In the genomic region with DNA sequence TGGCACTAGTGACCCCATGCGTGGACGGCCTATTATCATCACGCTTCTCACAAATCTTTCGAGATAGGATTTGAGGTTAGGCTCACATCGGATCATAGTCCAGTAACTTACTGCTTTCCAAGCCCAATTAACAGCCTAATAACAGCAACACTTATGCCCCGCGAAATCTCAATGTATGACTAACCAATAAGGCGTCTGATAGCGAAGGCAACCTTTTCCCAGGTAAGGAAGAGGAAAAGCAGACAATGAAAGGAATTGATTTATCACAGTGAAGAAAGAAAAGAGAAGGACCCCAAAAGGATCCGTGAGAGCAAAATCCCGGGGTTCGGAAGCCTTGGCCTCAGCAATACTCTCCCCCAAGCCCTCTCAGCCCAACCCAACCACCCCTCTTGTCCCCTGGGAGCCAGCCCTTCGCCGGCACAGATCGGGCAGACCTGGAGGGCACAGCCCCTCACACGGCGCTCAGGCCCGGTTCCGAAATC, we compare ENCODE assay signal across 8 cellular contexts. TPM values are rescaled to one million over a fixed set of nuclear protein-coding genes. Genes with fewer than 3 reads are reported as not detected.
A peak's percentile ranks its signal among the peaks of the same experiment; 100 is the strongest.
DNase-seq lines count a peak whose midpoint lies in the region; ATAC-seq and TF ChIP-seq lines count a peak whose summit lies in the region.

No MANE protein-coding gene starts in this region.

- no peaks in the 10 kb centered on the region for H3K9me3 ChIP-seq in CD8-positive, alpha-beta memory T cell (ENCODE audit: low read length)
- no peaks in the 10 kb centered on the region for H3K9me3 ChIP-seq in iPS-18c (ENCODE audit: control insufficient read depth, insufficient read depth, low read length)
- H3K9me3 ChIP-seq in spleen: no peaks in the 10 kb centered on the region

- TF ChIP-seq POLR2A in spleen (IDR thresholded peaks at IDR 0.05): no peak

- DNase-seq in CD8-positive, alpha-beta memory T cell: no peak
- DNase-seq in LNCaP clone FGC (ENCODE audit: low read depth) (no peak), astrocyte of the hippocampus (ENCODE audit: low read depth, low spot score) (peak; percentile 43), spleen (peak; percentile 85), NCI-H774 (lab: John Stamatoyannopoulos, UW) (no peak)
- no peak for DNase-seq in central memory CD4-positive, alpha-beta T cell

- CTCF ChIA-PET in CD8-positive, alpha-beta memory T cell (lab: Charles Lee): interaction anchor here (0.7 kb wide), 1 partner anchor 12 kb away, joined by 3 read pairs; no protein-coding TSS in a partner anchor

- peak overlapping the region; percentile 94 to 99 (median 98) for H3K27ac Mint-ChIP-seq in CD8-positive, alpha-beta memory T cell

- intact Hi-C loops in spleen (cut with DNase I; ENCODE audit: low total_unique reads): no loop called here

- peaks cover 0 to 20% (median 1%) of the 10 kb centered on the region in 3 donors for H3K36me3 Mint-ChIP-seq in CD8-positive, alpha-beta memory T cell

- peaks cover 46 to 56% (median 54%) of the 10 kb centered on the region in 3 donors for H3K4me1 Mint-ChIP-seq in CD8-positive, alpha-beta memory T cell

- no peaks in the 10 kb centered on the region for H3K36me3 ChIP-seq in CD8-positive, alpha-beta memory T cell (ENCODE audit: insufficient read depth, low read length)
- H3K36me3 ChIP-seq in spleen: peaks cover 0 to 8% (median 0%) of the 10 kb centered on the region in 6 donors

- ATAC-seq in GM21367 (IDR thresholded peaks at IDR 0.05; ENCODE audit: unreplicated experiment): peak; percentile 29

- H3K9me3 Mint-ChIP-seq in CD8-positive, alpha-beta memory T cell: no peaks in the 10 kb centered on the region

- H3K27ac ChIP-seq in CD8-positive, alpha-beta memory T cell (ENCODE audit: low read depth, low read length): peak overlapping the region; percentile 90
- peak overlapping the region; percentile 83 to 92 (median 88) for H3K27ac ChIP-seq in spleen

- H3K4me3 ChIP-seq in CD8-positive, alpha-beta memory T cell (ENCODE audit: low read length): peak overlapping the region; percentile 97
- peak overlapping the region; percentile 81 for H3K4me3 ChIP-seq in LNCaP clone FGC (ENCODE audit: low read depth, low read length)
- H3K4me3 ChIP-seq in iPS-18c (ENCODE audit: insufficient read depth, low read depth, low read length): peak overlapping the region; percentile 90
- H3K4me3 ChIP-seq in spleen: peak overlapping the region; percentile 73 to 91 (median 84)

- peaks cover 50% of the 10 kb centered on the region for H3K4me1 ChIP-seq in CD8-positive, alpha-beta memory T cell (ENCODE audit: insufficient read depth, low read length)
- peaks cover 33 to 62% (median 57%) of the 10 kb centered on the region in 6 donors for H3K4me1 ChIP-seq in spleen

- no peaks in the 10 kb centered on the region for H3K27me3 ChIP-seq in CD8-positive, alpha-beta memory T cell (ENCODE audit: insufficient read depth, low read length, poor library complexity, severe bottlenecking)
- peaks cover 0 to 13% (median 0%) of the 10 kb centered on the region in 7 donors for H3K27me3 ChIP-seq in spleen (replicated peaks in 1 of 7)

- POLR2A ChIA-PET in CD8-positive, alpha-beta memory T cell (lab: Charles Lee): interaction anchor here (0.7 to 0.9 kb wide), 3 partner anchors 9 to 247 kb away, joined by 3 to 4 read pairs (median 3); no protein-coding TSS in a partner anchor

- WGBS in spleen, 5 donors: 0 to 2% (median 1%) methylated on average over 18 to 19 of the region's 19 CpGs

- TF ChIP-seq CTCF in LNCaP clone FGC (IDR thresholded peaks at IDR 0.05; ENCODE audit: control insufficient read depth, extremely low read depth, insufficient read depth) (no peak), spleen (IDR thresholded peaks at IDR 0.05 in 8 of 11, conservative IDR thresholded peaks at IDR 0.05 in 3 of 11) (no peak)

- H3K27me3 Mint-ChIP-seq in CD8-positive, alpha-beta memory T cell: peaks cover 8 to 10% of the 10 kb centered on the region in 2 donors

- H3K4me3 Mint-ChIP-seq in CD8-positive, alpha-beta memory T cell: peak overlapping the region; percentile 93 to 99 (median 97)

RNA-seq across cellular contexts. Expression of gene GPATCH8, which starts 0.6 kb away (rescaled TPM):
- 10 to 100 TPM; 41.6 to 43.3 TPM for total RNA-seq in CD8-positive, alpha-beta memory T cell
- polyA plus RNA-seq in CD8-positive, alpha-beta memory T cell: 73.3 TPM
- total RNA-seq in spleen: 10 to 100 TPM; 48.4 to 66.3 (median 60.5) TPM
- polyA plus RNA-seq in spleen: 1 to 10 TPM; 4.8 to 9.1 (median 5.3) TPM

RNA-seq across cellular contexts. Expression of gene FZD2, which starts 54.6 kb away (rescaled TPM):
- under 1 TPM in 1 of 2 experiments, not detected in 1; 0.11 TPM for total RNA-seq in CD8-positive, alpha-beta memory T cell
- not detected for polyA plus RNA-seq in CD8-positive, alpha-beta memory T cell
- 1 to 10 TPM; 1.2 to 6.0 (median 3.1) TPM for total RNA-seq in spleen
- 1 to 10 TPM; 2.0 to 3.8 (median 2.2) TPM for polyA plus RNA-seq in spleen

Comparison
In these comparisons a context has a peak if more than half of its experiments do, and no peak if none do; other contexts are left out.
1. DNase-seq: peak in astrocyte of the hippocampus (single experiment) and spleen (single experiment); none in CD8-positive, alpha-beta memory T cell (0 of 5), LNCaP clone FGC (single experiment), central memory CD4-positive, alpha-beta T cell (single experiment) and NCI-H774 (single experiment).
2. Peak in every context shown above with its lines, with median percentiles within 50 percentile points of each other: H3K4me3 ChIP-seq.